ENCODE assay signal across 9 cellular contexts in the genomic region with DNA sequence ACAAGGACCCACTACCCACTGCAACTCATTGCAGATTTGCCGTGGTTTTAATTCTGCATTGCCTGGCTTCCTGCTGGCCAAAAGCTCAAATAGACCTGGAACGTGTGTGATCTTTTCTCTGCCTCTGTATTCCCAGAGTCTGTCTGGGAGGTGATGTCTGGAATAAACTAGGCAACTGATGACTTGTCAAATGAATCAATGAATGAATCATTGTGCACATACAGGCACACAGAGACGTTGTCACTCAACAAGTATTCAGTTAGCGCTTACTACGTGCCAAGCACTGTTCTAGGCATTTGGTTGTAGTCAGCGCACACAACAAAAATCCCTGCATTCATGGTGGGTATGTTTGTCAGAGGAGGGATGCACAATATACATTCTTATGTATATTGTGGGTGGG. TPM values are rescaled to one million over a fixed set of nuclear protein-coding genes. Genes with fewer than 3 reads are reported as not detected.
"Had no signal": no experiment of that assay in that cellular context is flagged by ENCODE, and none has a peak within 500 bp of the region (broad histone marks: within the 10 kb centered on the region; RNA-seq: fewer than 3 reads in every experiment).

No MANE protein-coding gene starts in this region.

- H3K9me3 Mint-ChIP-seq: GM23338, H9 had no signal

- H3K4me3 Mint-ChIP-seq: GM23338, H9 had no signal

- H2AFZ ChIP-seq: GM23338 had no signal

- H3K27ac Mint-ChIP-seq: GM23338, H9 had no signal

- ATAC-seq: GM23338, K562 had no signal

- H3K4me2 ChIP-seq: GM23338 had no signal

- FAIRE-seq: H1, H54, HTR-8/SVneo, K562 had no signal

- H3K4me3 ChIP-seq: GM23338, K562 had no signal

- DNase-seq: H9, HCEC 1CT, IMR-90 had no signal

RNA-seq across cellular contexts. Expression of a gene that starts 8.9 kb away (rescaled TPM):
- total RNA-seq: HT-29, IMR-90, K562 had no signal
